15 cellular contexts compared by ENCODE assay signal in the genomic region with DNA sequence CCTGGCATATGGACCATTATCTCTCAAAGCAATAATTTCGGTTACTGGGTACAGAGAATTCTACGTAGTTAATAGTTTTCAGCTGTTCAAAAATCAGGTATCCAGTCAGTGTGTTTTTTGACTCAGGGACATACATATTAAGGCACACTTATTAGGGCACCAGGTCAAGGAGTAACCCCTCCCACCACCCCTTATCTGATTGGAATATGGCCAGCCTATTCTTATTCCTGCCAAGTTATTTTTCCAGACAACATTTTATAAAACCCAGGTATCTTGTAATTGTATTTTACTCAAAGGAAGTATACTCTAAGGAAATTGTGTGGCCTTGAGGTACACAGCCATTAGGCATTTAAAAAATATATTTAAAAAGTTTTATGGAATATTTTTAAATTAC. TPM values are rescaled to one million over a fixed set of nuclear protein-coding genes. Genes with fewer than 3 reads are reported as not detected.
A peak's percentile ranks its signal among the peaks of the same experiment; 100 is the strongest.
DNase-seq lines count a peak whose midpoint lies in the region; ATAC-seq, FAIRE-seq and TF ChIP-seq lines count a peak whose summit lies in the region.
"Had no signal": no experiment of that assay in that cellular context is flagged by ENCODE, and none has a peak within 500 bp of the region (broad histone marks: within the 10 kb centered on the region; RNA-seq: fewer than 3 reads in every experiment).

No MANE protein-coding gene starts in this region.

- peak overlapping the region; percentile 91 to 99 for H3K27ac Mint-ChIP-seq in natural killer cell treated with Interleukin-12 subunit alpha and Interleukin-12 subunit beta and Interleukin-15 and Interleukin-18, amount 100 ng/mL, for 72 hours

- no peaks in the 10 kb centered on the region for H3K27me3 ChIP-seq in BLaER1 treated with 17β-estradiol and CSF1 and Interleukin-3, amounts not matched to agents 10 nM and 100 nM
- H3K27me3 ChIP-seq in Loucy (ENCODE audit: insufficient read depth, low read length, poor library complexity, severe bottlenecking) (no peaks in the 10 kb centered on the region), K562 (ENCODE audit: control insufficient read depth in 2 of 2, insufficient read depth in 2 of 2, low read length in 2 of 2) (no peaks in the 10 kb centered on the region)
- H3K27me3 ChIP-seq: SJSA1 had no signal

- H3K9ac ChIP-seq in BLaER1 treated with 17β-estradiol and CSF1 and Interleukin-3, amounts not matched to agents 10 nM and 100 nM = peak overlapping the region in 2 of 11 experiments; percentile 45 to 58; a peak in 2 of 22 replicates
- H3K9ac ChIP-seq in Loucy (ENCODE audit: low read depth, low read length, poor library complexity, severe bottlenecking) = peak overlapping the region; percentile 27
- no peak overlapping the region for H3K9ac ChIP-seq in K562 (ENCODE audit: insufficient read depth in 1 of 2, low read depth in 2 of 2, low read length in 2 of 2)

- peaks cover 18% of the 10 kb centered on the region for H3K36me3 Mint-ChIP-seq in natural killer cell treated with Interleukin-12 subunit alpha and Interleukin-12 subunit beta and Interleukin-15 and Interleukin-18, amount 100 ng/mL, for 72 hours

- CTCF ChIA-PET in K562 (lab: Yijun Ruan, JAX; ENCODE audit: low intra/inter-chr PET ratio) = no interaction called here

- no peak overlapping the region; a peak in 1 of 22 replicates for H3K27ac ChIP-seq in BLaER1 treated with 17β-estradiol and CSF1 and Interleukin-3, amounts not matched to agents 10 nM and 100 nM
- no peak overlapping the region for H3K27ac ChIP-seq in K562 (ENCODE audit: extremely low read depth, low read depth, low read length)
- H3K27ac ChIP-seq: SJSA1 had no signal

- no peak for TF ChIP-seq POLR2A in K562 (conservative IDR thresholded peaks at IDR 0.05)

- H3K9me3 ChIP-seq in BLaER1 treated with 17β-estradiol and CSF1 and Interleukin-3, amounts not matched to agents 10 nM and 100 nM (replicated peaks in 1 of 11) = no peaks in the 10 kb centered on the region
- H3K9me3 ChIP-seq in Loucy (ENCODE audit: insufficient read depth, low read depth, low read length) = no peaks in the 10 kb centered on the region
- no peaks in the 10 kb centered on the region for H3K9me3 ChIP-seq in K562 (replicated peaks; ENCODE audit: control insufficient read depth, insufficient read depth, low read depth, low read length)
- H3K9me3 ChIP-seq: SJSA1 had no signal

- H3K27me3 Mint-ChIP-seq in natural killer cell treated with Interleukin-12 subunit alpha and Interleukin-12 subunit beta and Interleukin-15 and Interleukin-18, amount 100 ng/mL, for 72 hours = no peaks in the 10 kb centered on the region

- H3K9me2 ChIP-seq in Loucy (replicated peaks; ENCODE audit: low read depth, low read length) = no peaks in the 10 kb centered on the region

- intact Hi-C loops in K562 (cut with micrococcal nuclease) = no loop called here

- no peak for TF ChIP-seq RAD21 in K562 (CRISPR knock-in tag; conservative IDR thresholded peaks at IDR 0.05 in 1 of 2, IDR thresholded peaks at IDR 0.05 in 1 of 2)

- peaks cover 46 to 79% (median 69%) of the 10 kb centered on the region in 11 experiments for H3K36me3 ChIP-seq in BLaER1 treated with 17β-estradiol and CSF1 and Interleukin-3, amounts not matched to agents 10 nM and 100 nM
- no peaks in the 10 kb centered on the region for H3K36me3 ChIP-seq in Loucy (ENCODE audit: insufficient read depth, low read length)
- H3K36me3 ChIP-seq in K562 (ENCODE audit: control insufficient read depth, insufficient read depth, low read length) = peaks cover 41% of the 10 kb centered on the region; the same call in 1 of the 3 replicates

- H3K4me2 ChIP-seq in BLaER1 treated with 17β-estradiol and CSF1 and Interleukin-3, amounts not matched to agents 10 nM and 100 nM = peak overlapping the region in 10 of 11 experiments; percentile 87 to 99 (median 92); a peak in 12 of 22 replicates
- peak overlapping the region; percentile 95 for H3K4me2 ChIP-seq in Loucy (ENCODE audit: low read depth, low read length, poor library complexity, severe bottlenecking)
- no peak overlapping the region for H3K4me2 ChIP-seq in K562 (ENCODE audit: insufficient read depth, low read length)

- TF ChIP-seq EP300 in K562 (IDR thresholded peaks at IDR 0.05; ENCODE audit: low read length) = no peak

- H3K4me3 ChIP-seq in BLaER1 treated with 17β-estradiol and CSF1 and Interleukin-3, amounts not matched to agents 10 nM and 100 nM = no peak overlapping the region
- H3K4me3 ChIP-seq in Loucy (ENCODE audit: low read length, poor library complexity, severe bottlenecking) = peak overlapping the region; percentile 99
- no peak overlapping the region for H3K4me3 ChIP-seq in K562
- H3K4me3 ChIP-seq: SJSA1 had no signal

- no peaks in the 10 kb centered on the region; the same call in 1 of the 2 replicates for H3F3A ChIP-seq in Loucy (ENCODE audit: low read depth)

- peak overlapping the region; percentile 98 for H3K4me3 Mint-ChIP-seq in natural killer cell treated with Interleukin-12 subunit alpha and Interleukin-12 subunit beta and Interleukin-15 and Interleukin-18, amount 100 ng/mL, for 72 hours

- POLR2A ChIA-PET in K562 (lab: Yijun Ruan, JAX) = no interaction called here

- peak in 1 of 4 experiments; percentile 23 for DNase-seq in K562 (ENCODE audit: extremely low read depth in 1 of 4, low spot score in 3 of 4)
- DNase-seq in natural killer cell treated with Interleukin-12 subunit alpha and Interleukin-12 subunit beta and Interleukin-15 and Interleukin-18, amount 100 ng/mL, for 72 hours (ENCODE audit: low spot score) = no peak
- DNase-seq in amygdala (lab: John Stamatoyannopoulos, UW) = no peak
- DNase-seq in activated gamma-delta T cell treated with Interleukin-2 at 50 U/mL for 16 hours = no peak
- no peak for DNase-seq in NCI-H1436 treated with DMSO at 0.1 percent for 48 hours (lab: John Stamatoyannopoulos, UW)
- DNase-seq: kidney glomerular epithelial cell, NCI-H1092, NCI-H510A treated with DMSO at 0.1 percent for 48 hours had no signal

- peaks cover 42 to 62% of the 10 kb centered on the region in 2 donors for H3K4me1 Mint-ChIP-seq in natural killer cell treated with Interleukin-12 subunit alpha and Interleukin-12 subunit beta and Interleukin-15 and Interleukin-18, amount 100 ng/mL, for 72 hours (ENCODE audit: low read depth in 2 of 2)

- H3K79me2 ChIP-seq in Loucy (ENCODE audit: insufficient read depth, low read length) = peaks cover 84% of the 10 kb centered on the region
- peaks cover 87% of the 10 kb centered on the region for H3K79me2 ChIP-seq in K562 (ENCODE audit: control insufficient read depth, insufficient read depth, low read length)

- TF ChIP-seq CTCF in Loucy (conservative IDR thresholded peaks at IDR 0.05; ENCODE audit: low read length) (no peak), K562 (IDR thresholded peaks at IDR 0.05 in 2 of 3, conservative IDR thresholded peaks at IDR 0.05 in 1 of 3; ENCODE audit: insufficient read depth in 2 of 3, low read depth in 1 of 3, low read length in 3 of 3) (no peak)

- no peak for ATAC-seq in K562
- no peak for ATAC-seq in natural killer cell treated with Interleukin-12 subunit alpha and Interleukin-12 subunit beta and Interleukin-15 and Interleukin-18, amount 100 ng/mL, for 72 hours
- ATAC-seq in HG02884 (IDR thresholded peaks at IDR 0.05; ENCODE audit: unreplicated experiment) = no peak
- ATAC-seq: HCT116 had no signal

- peaks cover 83 to 86% (median 85%) of the 10 kb centered on the region in 11 experiments for H4K20me1 ChIP-seq in BLaER1 treated with 17β-estradiol and CSF1 and Interleukin-3, amounts not matched to agents 10 nM and 100 nM
- H4K20me1 ChIP-seq in Loucy (ENCODE audit: insufficient read depth, low read length, poor library complexity, severe bottlenecking) = peaks cover 60% of the 10 kb centered on the region
- peaks cover 14% of the 10 kb centered on the region; the same call in 1 of the 2 replicates for H4K20me1 ChIP-seq in K562 (replicated peaks; ENCODE audit: control insufficient read depth, insufficient read depth, low read length)

- BruUV-seq in K562 (replicated peaks; lab: Mats Ljungman, UMichigan) = no TSS peak

- FAIRE-seq in K562 (lab: Jason Lieb, UNC) = no peak
- FAIRE-seq: bronchial epithelial cell, D721Med had no signal

- WGBS in K562 (ENCODE audit: insufficient coverage, low coverage, missing lambda C conversion rate) = 75% methylated on average over 2 of the region's 2 CpGs

- in situ Hi-C loops in K562 (cut with MboI) = no loop called here

- H3K9me1 ChIP-seq in K562 (ENCODE audit: control insufficient read depth, insufficient read depth, low read length) = peaks cover 3% of the 10 kb centered on the region

- H2AFZ ChIP-seq in Loucy (ENCODE audit: low read length) = no peak overlapping the region
- no peak overlapping the region for H2AFZ ChIP-seq in K562 (ENCODE audit: low read depth, low read length)

- peaks cover 29 to 55% (median 38%) of the 10 kb centered on the region in 10 experiments for H3K4me1 ChIP-seq in BLaER1 treated with 17β-estradiol and CSF1 and Interleukin-3, amounts not matched to agents 10 nM and 100 nM
- peaks cover 21% of the 10 kb centered on the region for H3K4me1 ChIP-seq in Loucy (ENCODE audit: insufficient read depth, low read length, poor library complexity, severe bottlenecking)
- H3K4me1 ChIP-seq in K562 (replicated peaks in 1 of 2; ENCODE audit: control insufficient read depth in 2 of 2, insufficient read depth in 2 of 2, low read length in 2 of 2) = peaks cover 12 to 25% of the 10 kb centered on the region in 2 experiments

- no peaks in the 10 kb centered on the region for H3K9me3 Mint-ChIP-seq in natural killer cell treated with Interleukin-12 subunit alpha and Interleukin-12 subunit beta and Interleukin-15 and Interleukin-18, amount 100 ng/mL, for 72 hours

RNA-seq across cellular contexts. Expression of a gene that starts 4.3 kb away (rescaled TPM):
- total RNA-seq in K562 (2011; cell fraction: chromatin; rRNA removed; ENCODE audit: low replicate concordance) = 40.4 and 55.0 TPM in 2 replicates
- 17.5 and 22.0 TPM in 2 replicates for total RNA-seq in K562 (2011; cell fraction: nucleolus; rRNA removed)
- total RNA-seq in K562 (2011; cell fraction: nucleoplasm; rRNA removed) = 25.4 and 31.0 TPM in 2 replicates
- total RNA-seq in K562 (2014; rRNA removed) = 11.4 and 12.0 TPM in 2 replicates
- total RNA-seq in K562 (2014; rRNA removed; fragmentation: Illumina TruSeq; extraction: Trizol) = 20.2 and 24.8 TPM in 2 replicates
- total RNA-seq in K562 (2015; rRNA removed; fragmentation: Illumina TruSeq; extraction: Trizol) = 20.3 and 23.1 TPM in 2 replicates
- 24.0 and 25.2 TPM in 2 replicates for total RNA-seq in K562 (2021)
- polyA plus RNA-seq in K562 (2011; rRNA removed) = 13.6 and 13.7 TPM in 2 replicates
- polyA plus RNA-seq in K562 (2011; cell fraction: cytosol; rRNA removed) = 2.8 and 6.1 TPM in 2 replicates
- polyA plus RNA-seq in K562 (2011; cell fraction: nucleus; rRNA removed) = 11.4 and 13.8 TPM in 2 replicates
- 6.3 and 8.7 TPM in 2 replicates for polyA plus RNA-seq in K562 (2012)
- polyA plus RNA-seq in K562 (2014; fragmentation: Illumina TruSeq; extraction: Trizol) = 7.7 and 8.4 TPM in 2 replicates
- 1 to 10 TPM; 5.3 to 9.9 TPM for polyA plus RNA-seq in K562 (2014; fragmentation: Nextera tagmentation; extraction: Ambion mirVana)
- 6.1 and 7.7 TPM in 2 replicates for polyA plus RNA-seq in K562 (2014; rRNA removed)
- 88.2 and 103 TPM in 2 replicates for polyA minus RNA-seq in K562 (2011; rRNA and poly(A)+ RNA removed)
- polyA minus RNA-seq in K562 (2011; cell fraction: cytosol; rRNA and poly(A)+ RNA removed) = 21.0 and 24.4 TPM in 2 replicates
- 15.1 and 21.5 TPM in 2 replicates for polyA minus RNA-seq in K562 (2011; cell fraction: nucleus; rRNA and poly(A)+ RNA removed)
- total RNA-seq in natural killer cell treated with Interleukin-12 subunit alpha and Interleukin-12 subunit beta and Interleukin-15 and Interleukin-18, amount 100 ng/mL, for 72 hours = 10 to 100 TPM; 57.7 to 78.1 TPM
